Comparison of ENCODE assay signal across 2 cellular contexts in the genomic region with DNA sequence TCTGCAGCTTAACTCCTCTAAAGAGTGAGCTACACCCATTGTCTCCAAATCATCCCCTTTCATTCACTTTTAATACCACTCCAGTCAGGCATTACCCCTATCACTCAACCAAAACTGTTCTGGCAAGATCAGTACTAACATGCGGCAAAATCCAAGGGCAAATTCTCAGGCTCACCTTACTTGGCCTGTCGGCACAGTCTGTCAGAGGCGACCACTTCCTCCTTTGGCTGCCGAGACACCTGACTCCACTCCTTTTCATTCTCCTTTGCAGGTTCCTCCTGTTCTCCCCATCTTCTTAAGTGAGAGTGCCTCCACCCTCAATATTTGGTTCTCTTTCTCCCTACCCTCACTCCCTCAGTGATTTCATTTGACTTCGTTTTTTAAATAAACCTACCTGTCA.
TF ChIP-seq lines count a peak whose summit lies in the region.

No MANE protein-coding gene starts in this region.

TF ChIP-seq in H1, 55 proteins besides CTCF, POLR2A, EP300 and RAD21:
- TF ChIP-seq CEBPB (IDR thresholded peaks at IDR 0.05; ENCODE audit: low read depth, low read length): no peak
- no peak for TF ChIP-seq CBX5 (IDR thresholded peaks at IDR 0.05; ENCODE audit: low read depth, low read length)
- TF ChIP-seq POLR2AphosphoS5 (IDR thresholded peaks at IDR 0.05; ENCODE audit: low read depth, low read length): no peak
- no peak for TF ChIP-seq TCF12 (IDR thresholded peaks at IDR 0.05; ENCODE audit: low read depth, low read length)
- no peak for TF ChIP-seq YY1 (IDR thresholded peaks at IDR 0.05; ENCODE audit: low read depth, low read length)
- TF ChIP-seq SP2 (IDR thresholded peaks at IDR 0.05; ENCODE audit: low read length): no peak
- TF ChIP-seq CBX8 (IDR thresholded peaks at IDR 0.05; ENCODE audit: borderline replicate concordance, low read depth, low read length): no peak
- TF ChIP-seq KDM5A (IDR thresholded peaks at IDR 0.05; ENCODE audit: low read length): no peak
- no peak for TF ChIP-seq SUZ12 (IDR thresholded peaks at IDR 0.05; ENCODE audit: low read length)

TF ChIP-seq in HEK293T, 16 proteins besides CTCF, POLR2A, EP300 and RAD21:
- TF ChIP-seq BHLHE40 (IDR thresholded peaks at IDR 0.05; ENCODE audit: borderline replicate concordance): no peak
- TF ChIP-seq ARNT (IDR thresholded peaks at IDR 0.05): no peak
- TF ChIP-seq TARDBP (IDR thresholded peaks at IDR 0.05): no peak
- TF ChIP-seq NFRKB (IDR thresholded peaks at IDR 0.05): no peak
- no peak for TF ChIP-seq SP1 (IDR thresholded peaks at IDR 0.05)
- no peak for TF ChIP-seq FOXK2 (IDR thresholded peaks at IDR 0.05)
- no peak for TF ChIP-seq LEF1 (IDR thresholded peaks at IDR 0.05; ENCODE audit: borderline replicate concordance)
- no peak for TF ChIP-seq FOXM1 (IDR thresholded peaks at IDR 0.05; ENCODE audit: borderline replicate concordance)
- TF ChIP-seq, protein P1, sequence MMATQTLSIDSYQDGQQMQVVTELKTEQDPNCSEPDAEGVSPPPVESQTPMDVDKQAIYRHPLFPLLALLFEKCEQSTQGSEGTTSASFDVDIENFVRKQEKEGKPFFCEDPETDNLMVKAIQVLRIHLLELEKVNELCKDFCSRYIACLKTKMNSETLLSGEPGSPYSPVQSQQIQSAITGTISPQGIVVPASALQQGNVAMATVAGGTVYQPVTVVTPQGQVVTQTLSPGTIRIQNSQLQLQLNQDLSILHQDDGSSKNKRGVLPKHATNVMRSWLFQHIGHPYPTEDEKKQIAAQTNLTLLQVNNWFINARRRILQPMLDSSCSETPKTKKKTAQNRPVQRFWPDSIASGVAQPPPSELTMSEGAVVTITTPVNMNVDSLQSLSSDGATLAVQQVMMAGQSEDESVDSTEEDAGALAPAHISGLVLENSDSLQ (IDR thresholded peaks at IDR 0.05): no peak
- TF ChIP-seq SUZ12 (IDR thresholded peaks at IDR 0.05): no peak
- TF ChIP-seq ZNF384 (IDR thresholded peaks at IDR 0.05): no peak
- TF ChIP-seq HDGF (IDR thresholded peaks at IDR 0.05; ENCODE audit: borderline replicate concordance): no peak
- TF ChIP-seq CTBP1 (IDR thresholded peaks at IDR 0.05; ENCODE audit: borderline replicate concordance): no peak
- TF ChIP-seq FOXA1 (IDR thresholded peaks at IDR 0.05): no peak
- no peak for TF ChIP-seq ELF4 (IDR thresholded peaks at IDR 0.05)
- no peak for TF ChIP-seq L3MBTL2 (conservative IDR thresholded peaks at IDR 0.05)
